26 cellular contexts compared by ENCODE assay signal in genomic region chr14:93949511-93950075, GRCh38. TPM values are rescaled to one million over a fixed set of nuclear protein-coding genes. Genes with fewer than 3 reads are reported as not detected.
"Had no signal": no experiment of that assay in that cellular context is flagged by ENCODE, and none has a peak within 500 bp of the region (broad histone marks: within the 10 kb centered on the region; RNA-seq: fewer than 3 reads in every experiment).

No MANE protein-coding gene starts in this region.

- DNase-seq: activated CD4-positive, alpha-beta T cell treated with anti-CD3 and anti-CD28 coated beads, Interleukin-2, amount 10 ng/mL, durations not matched to agents 24 days and 14 days; activated CD8-positive, alpha-beta T cell treated with anti-CD3 and anti-CD28 coated beads for 36 hours; activated naive CD4-positive, alpha-beta T cell; activated T-cell treated with anti-CD3 and anti-CD28 coated beads, Interleukin-2, amount 50 U/mL, for 1 hour; adrenal gland; effector CD4-positive, alpha-beta T cell; foreskin fibroblast; mammary epithelial cell; naive thymus-derived CD8-positive, alpha-beta T cell; stimulated activated CD4-positive, alpha-beta T cell treated with anti-CD3 and anti-CD28 coated beads, Interleukin-2, amount 100 ng/mL, for 24 hours; stimulated activated naive B cell treated with anti-CD40 and anti-IgM and Interleukin-4, amounts not matched to agents 10 μg/mL and 1 μg/mL and 100 μg/mL, for 72 hours; testis had no signal

- H3K9me3 ChIP-seq: adrenal gland, left lung, testis, vagina had no signal

- H3K27me3 ChIP-seq: adrenal gland, neural progenitor cell, testis, vagina had no signal

- H3K4me3 ChIP-seq: adrenal gland, left lung, neural progenitor cell, testis, vagina had no signal

- H3K9ac ChIP-seq: neural progenitor cell had no signal

- H3K4me1 ChIP-seq: testis had no signal

- H3K27ac ChIP-seq: adrenal gland, left lung, neural progenitor cell, testis, vagina, VCaP had no signal

- H2AFZ ChIP-seq: neural progenitor cell had no signal

- H3K4me2 ChIP-seq: neural progenitor cell had no signal

- ATAC-seq: activated CD4-positive, CD25-positive, alpha-beta regulatory T cell treated with anti-CD3 and anti-CD28 coated beads, Interleukin-2, amount 50 U/mL, for 24 hours; activated CD8-positive, alpha-beta T cell treated with anti-CD3 and anti-CD28 coated beads for 36 hours; left lung; naive thymus-derived CD8-positive, alpha-beta T cell; stimulated activated naive B cell treated with anti-CD40 and anti-IgM and Interleukin-4, amounts not matched to agents 10 μg/mL and 1 μg/mL and 100 μg/mL, for 72 hours had no signal

- H3K36me3 ChIP-seq: adrenal gland, left lung, neural progenitor cell, vagina had no signal

RNA-seq across cellular contexts. Expression of gene FAM181A, which starts 22.4 kb away (rescaled TPM):
- total RNA-seq: activated CD4-positive, alpha-beta T cell treated with anti-CD3 and anti-CD28 coated beads, Interleukin-2, amount 10 ng/mL, durations not matched to agents 24 days and 14 days; activated CD8-positive, alpha-beta T cell treated with anti-CD3 and anti-CD28 coated beads for 36 hours; activated T-helper 2 cell treated with anti-CD3 and anti-CD28 coated beads, Interferon-gamma antibody, Interleukin-2, Interleukin-4, amounts not matched to agents 10 μg/mL and 5 μg/mL and 100 μg/mL, durations not matched to agents 14 hours and 24 hours and 36 hours; adrenal gland; cardiac septum; chondrocyte; epithelial cell of proximal tubule; fibroblast of lung; kidney epithelial cell; mesothelial cell of epicardium; naive thymus-derived CD8-positive, alpha-beta T cell; osteocyte; progenitor cell of endocrine pancreas; vagina had no signal
- polyA plus RNA-seq: adrenal gland; fibroblast of lung; naive thymus-derived CD8-positive, alpha-beta T cell had no signal

RNA-seq across cellular contexts. Expression of gene ASB2, which starts 26.8 kb away (rescaled TPM):
- total RNA-seq: progenitor cell of endocrine pancreas had no signal

RNA-seq across cellular contexts. Expression of gene CCDC197, which starts 47.5 kb away (rescaled TPM):
- total RNA-seq: activated CD4-positive, alpha-beta T cell treated with anti-CD3 and anti-CD28 coated beads, Interleukin-2, amount 10 ng/mL, durations not matched to agents 24 days and 14 days; activated CD8-positive, alpha-beta T cell treated with anti-CD3 and anti-CD28 coated beads for 36 hours; adrenal gland; chondrocyte; epithelial cell of proximal tubule; fibroblast of lung; kidney epithelial cell; left lung; mammary epithelial cell; mesothelial cell of epicardium; naive thymus-derived CD8-positive, alpha-beta T cell; osteocyte; progenitor cell of endocrine pancreas; vagina had no signal
- polyA plus RNA-seq: adrenal gland; fibroblast of lung; mammary epithelial cell; naive thymus-derived CD8-positive, alpha-beta T cell had no signal
